ENCODE assay signal across 27 cellular contexts in the genomic region with DNA sequence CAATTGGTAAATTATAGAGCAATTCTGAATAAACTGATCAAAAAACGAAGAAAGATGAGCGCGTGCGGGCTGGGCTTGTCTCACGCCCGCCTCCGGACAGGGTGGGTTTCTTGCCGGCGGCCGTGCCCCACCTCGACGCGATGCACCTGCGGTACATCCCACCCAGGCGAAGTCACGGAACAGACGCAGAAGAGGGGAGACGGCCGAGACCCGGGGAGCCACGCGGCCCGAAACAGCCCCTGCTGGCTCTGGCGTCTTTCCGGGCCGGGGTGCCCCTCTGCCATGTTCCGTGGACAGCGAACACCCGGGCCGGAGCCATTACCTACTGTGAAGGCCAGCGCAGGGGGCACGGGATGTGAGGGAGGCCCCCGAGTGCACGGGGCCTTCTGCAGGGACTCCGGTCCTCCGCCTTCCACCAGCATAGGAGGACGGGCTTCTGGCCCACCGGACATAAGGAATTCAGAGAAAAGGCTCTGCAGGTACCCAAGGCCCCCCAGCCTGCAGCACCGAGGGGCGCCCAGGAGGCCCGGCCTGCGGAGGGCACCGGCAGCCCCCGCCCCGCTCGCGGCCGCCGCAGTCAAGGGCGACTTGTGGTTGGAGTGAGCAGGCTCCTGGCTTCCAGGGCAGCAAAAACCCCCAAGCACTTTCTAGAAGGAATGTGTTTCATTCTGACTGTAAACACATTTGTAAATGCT. TPM values are rescaled to one million over a fixed set of nuclear protein-coding genes. Genes with fewer than 3 reads are reported as not detected.
"Had no signal": no experiment of that assay in that cellular context is flagged by ENCODE, and none has a peak within 500 bp of the region (broad histone marks: within the 10 kb centered on the region; RNA-seq: fewer than 3 reads in every experiment).

No MANE protein-coding gene starts in this region.

- H3K4me1 ChIP-seq: left lung, neural progenitor cell, parathyroid adenoma, psoas muscle, tibial artery had no signal

- H3K9me3 ChIP-seq: left lung, psoas muscle, suprapubic skin, tibial artery had no signal

- H3K4me3 ChIP-seq: left lung, lung, neural progenitor cell, psoas muscle, suprapubic skin, tibial artery had no signal

- H3K27ac Mint-ChIP-seq: activated T-cell treated with anti-CD3 and anti-CD28 coated beads, Interleukin-2, amount 50 U/mL, for 72 hours; neural progenitor cell had no signal

- ATAC-seq: activated naive CD4-positive, alpha-beta T cell treated with anti-CD3 and anti-CD28 coated beads, Interleukin-2, amount 50 U/mL, for 72 hours; activated T-cell treated with anti-CD3 and anti-CD28 coated beads, Interleukin-2, amount 50 U/mL, for 72 hours; left lung; natural killer cell; psoas muscle had no signal

- FAIRE-seq: bronchial epithelial cell, colon, frontal cortex, TTC549 had no signal

- H3K9me3 Mint-ChIP-seq: activated naive CD4-positive, alpha-beta T cell treated with anti-CD3 and anti-CD28 coated beads, Interleukin-2, amount 50 U/mL, for 72 hours; activated T-cell treated with anti-CD3 and anti-CD28 coated beads, Interleukin-2, amount 50 U/mL, for 72 hours; natural killer cell; neural progenitor cell had no signal

- H3K36me3 ChIP-seq: neural progenitor cell had no signal

- H3K27me3 ChIP-seq: left lung, neural progenitor cell, suprapubic skin, tibial artery had no signal

- H3K36me3 Mint-ChIP-seq: natural killer cell had no signal

- H3K4me1 Mint-ChIP-seq: neural progenitor cell had no signal

- H3K27ac ChIP-seq: epithelial cell of prostate, left lung, neural progenitor cell, parathyroid adenoma, psoas muscle, suprapubic skin, tibial artery had no signal

- H3K4me3 Mint-ChIP-seq: activated T-cell treated with anti-CD3 and anti-CD28 coated beads, Interleukin-2, amount 50 U/mL, for 72 hours; natural killer cell; neural progenitor cell had no signal

- DNase-seq: activated CD4-positive, alpha-beta T cell treated with anti-CD3 and anti-CD28 coated beads for 4 hours; activated CD4-positive, alpha-beta T cell treated with anti-CD3 and anti-CD28 coated beads, Interleukin-2, amount 50 U/mL, for 4 hours; activated naive CD4-positive, alpha-beta T cell; activated T-cell treated with anti-CD3 and anti-CD28 coated beads for 4 hours; activated T-cell treated with anti-CD3 and anti-CD28 coated beads, Interleukin-2, amount 50 U/mL, for 72 hours; anterior cingulate cortex; dermis blood vessel endothelial cell; effector CD4-positive, alpha-beta T cell; left lung; mesendoderm; natural killer cell; occipital lobe; psoas muscle; stimulated activated CD4-positive, alpha-beta T cell treated with anti-CD3 and anti-CD28 coated beads, Interleukin-15, amount 100 ng/mL, for 24 hours; stimulated activated CD4-positive, alpha-beta T cell treated with anti-CD3 and anti-CD28 coated beads, Interleukin-2, amount 100 ng/mL, for 24 hours; stimulated activated naive CD4-positive, alpha-beta T cell; tibial artery had no signal

RNA-seq across cellular contexts. Expression of a gene that starts 7.6 kb away (rescaled TPM):
- total RNA-seq: frontal cortex, occipital lobe had no signal
